Comparison of ENCODE assay signal across 19 cellular contexts in the genomic region with DNA sequence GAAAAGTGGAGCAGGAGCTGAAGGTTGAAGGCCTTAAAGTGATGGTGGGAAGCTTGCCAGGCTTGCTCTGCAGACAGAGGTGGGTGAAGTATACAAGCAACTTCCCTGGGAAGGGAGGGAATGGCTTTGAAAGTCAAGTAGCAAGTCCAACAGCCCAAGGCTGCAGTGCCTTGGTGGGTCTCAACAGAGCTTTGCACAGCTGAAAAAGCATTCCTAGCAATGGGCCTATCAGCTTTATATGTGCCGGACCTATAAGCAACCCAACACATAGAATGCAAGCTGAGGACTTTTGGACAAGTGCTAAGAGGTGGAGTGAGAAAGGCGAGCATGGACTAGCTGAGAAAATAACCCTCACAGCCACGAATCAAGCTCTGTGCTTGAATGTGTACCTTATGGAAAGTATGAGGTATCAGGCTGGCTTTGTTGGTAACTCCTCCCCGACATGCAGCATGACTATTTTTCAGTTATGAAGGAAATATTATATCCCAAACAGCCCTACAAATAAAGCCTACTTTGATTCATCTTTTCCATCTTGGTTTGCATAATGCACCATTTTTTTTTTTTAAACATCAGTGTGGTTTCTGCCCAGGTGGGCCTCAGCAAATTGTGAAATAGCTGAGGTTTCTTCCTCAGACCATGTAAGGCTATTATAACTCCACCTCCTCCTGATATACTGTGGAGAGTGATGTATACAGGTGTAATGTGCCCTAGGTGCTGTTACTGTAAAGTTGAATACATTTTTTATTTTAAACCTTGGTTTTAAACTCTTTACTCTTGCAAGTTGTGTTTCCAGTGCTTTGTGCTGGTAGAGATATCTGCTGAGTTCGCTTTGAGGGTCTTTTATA.
DNase-seq lines count a peak whose midpoint lies in the region; ATAC-seq and TF ChIP-seq lines count a peak whose summit lies in the region.
"Had no signal": no experiment of that assay in that cellular context is flagged by ENCODE, and none has a peak within 500 bp of the region (broad histone marks: within the 10 kb centered on the region; RNA-seq: fewer than 3 reads in every experiment).

No MANE protein-coding gene starts in this region.

- TF ChIP-seq CTCF in DND-41 (IDR thresholded peaks at IDR 0.05; ENCODE audit: borderline replicate concordance, extremely low read depth, low read length, poor library complexity, severe bottlenecking) (no peak), gastrocnemius medialis (IDR thresholded peaks at IDR 0.05 in 4 of 5, conservative IDR thresholded peaks at IDR 0.05 in 1 of 5) (no peak), GM10266 (IDR thresholded peaks at IDR 0.05; ENCODE audit: control insufficient read depth, insufficient read depth, low read depth, missing control alignments) (no peak)

- CTCF ChIA-PET in activated CD8-positive, alpha-beta T cell treated with anti-CD3 and anti-CD28 coated beads, Interleukin-2, amount 10 ng/mL, durations not matched to agents 7 days and 5 days (lab: Charles Lee) = interaction anchor here (1.1 to 1.5 kb wide), 4 partner anchors 17 to 445 kb away, joined by 3 to 5 read pairs (median 4); no protein-coding TSS in a partner anchor

- no peaks in the 10 kb centered on the region for H3K36me3 Mint-ChIP-seq in activated CD4-positive, alpha-beta T cell treated with anti-CD3 and anti-CD28 coated beads, Interleukin-2, amount 10 ng/mL, durations not matched to agents 24 days and 14 days (ENCODE audit: low read depth)
- no peaks in the 10 kb centered on the region for H3K36me3 Mint-ChIP-seq in activated CD8-positive, alpha-beta T cell treated with anti-CD3 and anti-CD28 coated beads, Interleukin-2, amount 10 ng/mL, durations not matched to agents 7 days and 5 days (ENCODE audit: low read depth)
- H3K36me3 Mint-ChIP-seq in central memory CD8-positive, alpha-beta T cell (ENCODE audit: insufficient read depth) = no peaks in the 10 kb centered on the region
- no peaks in the 10 kb centered on the region for H3K36me3 Mint-ChIP-seq in effector memory CD8-positive, alpha-beta T cell (ENCODE audit: insufficient read depth)
- H3K36me3 Mint-ChIP-seq: CD8-positive, alpha-beta T cell had no signal

- H3K27me3 Mint-ChIP-seq in activated CD4-positive, alpha-beta T cell treated with anti-CD3 and anti-CD28 coated beads, Interleukin-2, amount 10 ng/mL, durations not matched to agents 24 days and 14 days = peaks cover 2% of the 10 kb centered on the region
- peaks cover 13% of the 10 kb centered on the region for H3K27me3 Mint-ChIP-seq in activated CD8-positive, alpha-beta T cell treated with anti-CD3 and anti-CD28 coated beads, Interleukin-2, amount 10 ng/mL, durations not matched to agents 7 days and 5 days (ENCODE audit: low read depth)
- H3K27me3 Mint-ChIP-seq in central memory CD8-positive, alpha-beta T cell = no peaks in the 10 kb centered on the region
- H3K27me3 Mint-ChIP-seq in effector memory CD8-positive, alpha-beta T cell = no peaks in the 10 kb centered on the region

- no peak overlapping the region for H3K27ac ChIP-seq in DND-41 (ENCODE audit: low read length)
- no peak overlapping the region for H3K27ac ChIP-seq in gastrocnemius medialis
- H3K27ac ChIP-seq: BLaER1, RWPE1 had no signal

- H3K27me3 ChIP-seq in DND-41 (ENCODE audit: insufficient read depth, low read length, poor library complexity) (no peaks in the 10 kb centered on the region), gastrocnemius medialis (no peaks in the 10 kb centered on the region)
- H3K27me3 ChIP-seq: BLaER1 had no signal

- no peaks in the 10 kb centered on the region for H3K79me2 ChIP-seq in DND-41 (ENCODE audit: insufficient read depth, low read length)

- in situ Hi-C loops in gastrocnemius medialis (cut with MboI; ENCODE audit: low sequenced_read_pairs in 4 of 4) = no loop called here

- intact Hi-C loops in activated CD4-positive, alpha-beta T cell treated with anti-CD3 and anti-CD28 coated beads, Interleukin-2, amount 10 ng/mL, durations not matched to agents 24 days and 14 days (cut with micrococcal nuclease) = loop anchor here (1.0 to 2.0 kb wide), 3 partner anchors 15 to 121 kb away; no protein-coding TSS in a partner anchor
- intact Hi-C loops in gastrocnemius medialis (cut with DNase I; ENCODE audit: low total_unique reads) = no loop called here

- H3K4me3 Mint-ChIP-seq in activated CD4-positive, alpha-beta T cell treated with anti-CD3 and anti-CD28 coated beads, Interleukin-2, amount 10 ng/mL, durations not matched to agents 24 days and 14 days = no peak overlapping the region
- H3K4me3 Mint-ChIP-seq in activated CD8-positive, alpha-beta T cell treated with anti-CD3 and anti-CD28 coated beads, Interleukin-2, amount 10 ng/mL, durations not matched to agents 7 days and 5 days = no peak overlapping the region
- no peak overlapping the region for H3K4me3 Mint-ChIP-seq in central memory CD8-positive, alpha-beta T cell
- H3K4me3 Mint-ChIP-seq in effector memory CD8-positive, alpha-beta T cell = no peak overlapping the region
- H3K4me3 Mint-ChIP-seq: CD8-positive, alpha-beta T cell had no signal

- H3K36me3 ChIP-seq in DND-41 (ENCODE audit: insufficient read depth, low read length) = no peaks in the 10 kb centered on the region
- H3K36me3 ChIP-seq in gastrocnemius medialis = no peaks in the 10 kb centered on the region
- H3K36me3 ChIP-seq: BLaER1 had no signal

- no peaks in the 10 kb centered on the region for H4K20me1 ChIP-seq in DND-41 (ENCODE audit: insufficient read depth, low read length)
- H4K20me1 ChIP-seq: BLaER1 had no signal

- no peaks in the 10 kb centered on the region for H3K9me3 Mint-ChIP-seq in activated CD4-positive, alpha-beta T cell treated with anti-CD3 and anti-CD28 coated beads, Interleukin-2, amount 10 ng/mL, durations not matched to agents 24 days and 14 days
- no peaks in the 10 kb centered on the region for H3K9me3 Mint-ChIP-seq in activated CD8-positive, alpha-beta T cell treated with anti-CD3 and anti-CD28 coated beads, Interleukin-2, amount 10 ng/mL, durations not matched to agents 7 days and 5 days (ENCODE audit: insufficient read depth)
- no peaks in the 10 kb centered on the region for H3K9me3 Mint-ChIP-seq in central memory CD8-positive, alpha-beta T cell
- no peaks in the 10 kb centered on the region for H3K9me3 Mint-ChIP-seq in effector memory CD8-positive, alpha-beta T cell
- H3K9me3 Mint-ChIP-seq: CD8-positive, alpha-beta T cell had no signal

- no peak overlapping the region for H2AFZ ChIP-seq in DND-41 (ENCODE audit: low read depth, low read length)

- POLR2A ChIA-PET in activated CD8-positive, alpha-beta T cell treated with anti-CD3 and anti-CD28 coated beads, Interleukin-2, amount 10 ng/mL, durations not matched to agents 7 days and 5 days (lab: Charles Lee) = no interaction called here

- H3K4me3 ChIP-seq in DND-41 (ENCODE audit: low read depth in 1 of 2, low read length in 2 of 2) (no peak overlapping the region), gastrocnemius medialis (no peak overlapping the region)
- H3K4me3 ChIP-seq: BLaER1, K562 had no signal

- no peak overlapping the region for H3K4me2 ChIP-seq in DND-41 (ENCODE audit: insufficient read depth, low read length)
- H3K4me2 ChIP-seq: BLaER1 had no signal

- no peak overlapping the region for H3K9ac ChIP-seq in DND-41 (ENCODE audit: low read depth, low read length)
- H3K9ac ChIP-seq: BLaER1 had no signal

- ATAC-seq in DND-41 (ENCODE audit: insufficient read depth, low read depth) = peak; percentile 61; the same call in 2 of the 3 replicates
- peak; percentile 13 for ATAC-seq in activated CD8-positive, alpha-beta T cell treated with anti-CD3 and anti-CD28 coated beads, Interleukin-2, amount 10 ng/mL, durations not matched to agents 7 days and 5 days
- no peak for ATAC-seq in central memory CD8-positive, alpha-beta T cell (replicated peaks; ENCODE audit: extremely low read depth, poor library complexity, severe bottlenecking)
- ATAC-seq in effector memory CD8-positive, alpha-beta T cell (replicated peaks) = no peak
- ATAC-seq in gastrocnemius medialis = no peak
- ATAC-seq: CD8-positive, alpha-beta T cell; K562; PC-3 had no signal

- DNase-seq in activated CD4-positive, alpha-beta T cell treated with anti-CD3 and anti-CD28 coated beads, Interleukin-2, amount 10 ng/mL, durations not matched to agents 24 days and 14 days = peak; percentile 52
- no peak for DNase-seq in activated CD4-positive, alpha-beta T cell treated with anti-CD3 and anti-CD28 coated beads, Interleukin-2, amount 50 U/mL, for 1 hour
- DNase-seq in DND-41 (no peak), gastrocnemius medialis (no peak), GM10266 (ENCODE audit: extremely low spot score) (no peak)
- DNase-seq in activated CD8-positive, alpha-beta T cell treated with anti-CD3 and anti-CD28 coated beads, Interleukin-2, amount 10 ng/mL, durations not matched to agents 7 days and 5 days = no peak
- no peak for DNase-seq in central memory CD8-positive, alpha-beta T cell (ENCODE audit: low spot score in 2 of 2)
- no peak for DNase-seq in effector memory CD8-positive, alpha-beta T cell
- DNase-seq: 8988T; CD8-positive, alpha-beta T cell; GOT3; NCI-H1417; NCI-H187 treated with DMSO at 0.1 percent for 48 hours; NCI-H2171; NCI-H446 treated with DMSO at 0.1 percent for 48 hours; PC-3 had no signal

- H3K9me3 ChIP-seq in DND-41 (ENCODE audit: insufficient read depth, low read length, severe bottlenecking) = no peaks in the 10 kb centered on the region
- no peaks in the 10 kb centered on the region for H3K9me3 ChIP-seq in gastrocnemius medialis
- H3K9me3 ChIP-seq: BLaER1 had no signal

- H3K4me1 Mint-ChIP-seq in activated CD4-positive, alpha-beta T cell treated with anti-CD3 and anti-CD28 coated beads, Interleukin-2, amount 10 ng/mL, durations not matched to agents 24 days and 14 days = peaks cover 51% of the 10 kb centered on the region
- peaks cover 45% of the 10 kb centered on the region for H3K4me1 Mint-ChIP-seq in activated CD8-positive, alpha-beta T cell treated with anti-CD3 and anti-CD28 coated beads, Interleukin-2, amount 10 ng/mL, durations not matched to agents 7 days and 5 days (ENCODE audit: low read depth)
- peaks cover 16% of the 10 kb centered on the region for H3K4me1 Mint-ChIP-seq in central memory CD8-positive, alpha-beta T cell
- peaks cover 16 to 17% of the 10 kb centered on the region in 2 donors for H3K4me1 Mint-ChIP-seq in effector memory CD8-positive, alpha-beta T cell (ENCODE audit: low read depth in 2 of 2)

- no peak for TF ChIP-seq POLR2A in gastrocnemius medialis (IDR thresholded peaks at IDR 0.05)

- peak overlapping the region; percentile 56 for H3K27ac Mint-ChIP-seq in activated CD4-positive, alpha-beta T cell treated with anti-CD3 and anti-CD28 coated beads, Interleukin-2, amount 10 ng/mL, durations not matched to agents 24 days and 14 days
- no peak overlapping the region for H3K27ac Mint-ChIP-seq in activated CD8-positive, alpha-beta T cell treated with anti-CD3 and anti-CD28 coated beads, Interleukin-2, amount 10 ng/mL, durations not matched to agents 7 days and 5 days
- H3K27ac Mint-ChIP-seq in central memory CD8-positive, alpha-beta T cell (ENCODE audit: low read depth) = peak overlapping the region; percentile 56
- peak overlapping the region in 1 of 2 donors; percentile 18 for H3K27ac Mint-ChIP-seq in effector memory CD8-positive, alpha-beta T cell
- H3K27ac Mint-ChIP-seq: CD8-positive, alpha-beta T cell had no signal

- H3K4me1 ChIP-seq in DND-41 (ENCODE audit: insufficient read depth, low read length) (no peaks in the 10 kb centered on the region), gastrocnemius medialis (no peaks in the 10 kb centered on the region)
- H3K4me1 ChIP-seq: BLaER1 had no signal

Comparison
In these comparisons a context has a peak if more than half of its experiments do, and no peak if none do; other contexts are left out.
1. ATAC-seq: peak in DND-41 (single experiment) and activated CD8-positive, alpha-beta T cell treated with anti-CD3 and anti-CD28 coated beads, Interleukin-2, amount 10 ng/mL, durations not matched to agents 7 days and 5 days (single experiment); none in central memory CD8-positive, alpha-beta T cell (single experiment), effector memory CD8-positive, alpha-beta T cell (single experiment) and gastrocnemius medialis (0 of 2).